In the genomic region with DNA sequence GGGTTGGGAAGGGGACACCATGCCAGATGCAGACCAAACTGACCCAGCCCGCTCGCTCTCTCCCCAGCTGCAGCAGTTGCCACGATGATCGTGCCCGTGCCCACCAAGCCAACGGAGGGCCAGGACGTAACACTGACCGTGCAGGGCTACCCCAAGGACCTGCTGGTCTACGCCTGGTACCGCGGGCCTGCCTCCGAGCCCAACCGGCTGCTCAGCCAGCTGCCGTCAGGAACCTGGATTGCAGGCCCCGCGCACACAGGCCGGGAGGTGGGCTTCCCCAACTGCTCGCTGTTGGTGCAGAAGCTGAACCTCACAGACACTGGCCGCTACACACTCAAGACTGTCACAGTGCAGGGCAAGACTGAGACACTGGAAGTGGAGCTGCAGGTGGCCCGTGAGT, we compare ENCODE assay signal across 30 cellular contexts. TPM values are rescaled to one million over a fixed set of nuclear protein-coding genes. Genes with fewer than 3 reads are reported as not detected.
A peak's percentile ranks its signal among the peaks of the same experiment; 100 is the strongest.
DNase-seq lines count a peak whose midpoint lies in the region; ATAC-seq, FAIRE-seq and TF ChIP-seq lines count a peak whose summit lies in the region.
"Had no signal": no experiment of that assay in that cellular context is flagged by ENCODE, and none has a peak within 500 bp of the region (broad histone marks: within the 10 kb centered on the region; RNA-seq: fewer than 3 reads in every experiment).

No MANE protein-coding gene starts in this region.

- H3K79me1 ChIP-seq in H1 (ENCODE audit: low read depth, low read length): no peaks in the 10 kb centered on the region
- no peaks in the 10 kb centered on the region for H3K79me1 ChIP-seq in mesenchymal stem cell (replicated peaks; ENCODE audit: low read length, poor library complexity, severe bottlenecking)

- H3K9me3 ChIP-seq in H1 (ENCODE audit: insufficient read depth in 2 of 2, low read depth in 1 of 2, low read length in 1 of 2): no peaks in the 10 kb centered on the region
- H3K9me3 ChIP-seq in mesenchymal stem cell (ENCODE audit: control insufficient read depth, low read length): no peaks in the 10 kb centered on the region
- no peaks in the 10 kb centered on the region for H3K9me3 ChIP-seq in aorta (ENCODE audit: control insufficient read depth, low read length)
- no peaks in the 10 kb centered on the region for H3K9me3 ChIP-seq in left ventricle myocardium inferior (replicated peaks)
- H3K9me3 ChIP-seq: BE2C, BLaER1 had no signal

- no peak overlapping the region for H2BK20ac ChIP-seq in H1 (ENCODE audit: low read length)

- H4K8ac ChIP-seq in H1 (ENCODE audit: extremely low read depth, insufficient read depth, low read length): no peak overlapping the region
- H4K8ac ChIP-seq in mesenchymal stem cell (ENCODE audit: low read length): no peak overlapping the region

- peaks cover 8% of the 10 kb centered on the region for H3K4me1 Mint-ChIP-seq in activated CD8-positive, alpha-beta memory T cell treated with anti-CD3 and anti-CD28 coated beads, Interleukin-2, amount 10 ng/mL, durations not matched to agents 7 days and 5 days
- H3K4me1 Mint-ChIP-seq: CD4-positive, alpha-beta memory T cell; CD4-positive, CD25-positive, alpha-beta regulatory T cell had no signal

- H2BK5ac ChIP-seq in H1 (ENCODE audit: low read depth, low read length) (no peak overlapping the region), mesenchymal stem cell (ENCODE audit: low read depth, low read length, poor library complexity, severe bottlenecking) (no peak overlapping the region)

- H2AFZ ChIP-seq in H1 (ENCODE audit: low read length) (no peak overlapping the region), mesenchymal stem cell (ENCODE audit: low read depth, low read length) (no peak overlapping the region)

- no peaks in the 10 kb centered on the region for H4K20me1 ChIP-seq in H1 (replicated peaks in 1 of 2; ENCODE audit: control insufficient read depth in 1 of 2, insufficient read depth in 2 of 2, low read length in 2 of 2)
- H4K20me1 ChIP-seq: BLaER1 had no signal

- H3K79me2 ChIP-seq in H1 (ENCODE audit: control insufficient read depth in 1 of 2, insufficient read depth in 2 of 2, low read length in 2 of 2): no peaks in the 10 kb centered on the region

- H3K27ac Mint-ChIP-seq in activated CD8-positive, alpha-beta memory T cell treated with anti-CD3 and anti-CD28 coated beads, Interleukin-2, amount 10 ng/mL, durations not matched to agents 7 days and 5 days: no peak overlapping the region
- H3K27ac Mint-ChIP-seq: CD4-positive, alpha-beta memory T cell; CD4-positive, CD25-positive, alpha-beta regulatory T cell; CD8-positive, alpha-beta memory T cell had no signal

- H3K36me3 Mint-ChIP-seq in activated CD8-positive, alpha-beta memory T cell treated with anti-CD3 and anti-CD28 coated beads, Interleukin-2, amount 10 ng/mL, durations not matched to agents 7 days and 5 days: no peaks in the 10 kb centered on the region
- H3K36me3 Mint-ChIP-seq: CD14-positive monocyte; CD4-positive, alpha-beta memory T cell; CD4-positive, CD25-positive, alpha-beta regulatory T cell; CD8-positive, alpha-beta memory T cell had no signal

- H3K4me2 ChIP-seq in H1 (ENCODE audit: insufficient read depth in 1 of 2, low read depth in 2 of 2, low read length in 2 of 2): no peak overlapping the region
- H3K4me2 ChIP-seq in mesenchymal stem cell (ENCODE audit: low read length, poor library complexity, severe bottlenecking): no peak overlapping the region
- H3K4me2 ChIP-seq: BLaER1 had no signal

- POLR2A ChIA-PET in H1 (lab: Charles Lee; ENCODE audit: partially characterized antibody): interaction anchor here (1.3 kb wide), 1 partner anchor 379 kb away, joined by 3 read pairs; no protein-coding TSS in a partner anchor

- H3K27ac ChIP-seq in H1 (ENCODE audit: low read depth, low read length): no peak overlapping the region
- H3K27ac ChIP-seq in mesenchymal stem cell (ENCODE audit: low read length, poor library complexity, severe bottlenecking): no peak overlapping the region
- H3K27ac ChIP-seq in aorta (ENCODE audit: low read depth in 1 of 2, low read length in 2 of 2): no peak overlapping the region
- H3K27ac ChIP-seq in left ventricle myocardium inferior (replicated peaks): no peak overlapping the region
- H3K27ac ChIP-seq: BLaER1 had no signal

- 0 out of 7 replicates have a peak, but pooled peaks cover 0 to 2% (median 0%) of the 10 kb centered on the region in 4 experiments for H3K27me3 ChIP-seq in H1 (replicated peaks in 1 of 4; ENCODE audit: control insufficient read depth in 3 of 4, extremely low read depth in 1 of 4, insufficient read depth in 3 of 4, low read length in 3 of 4)
- peaks cover 4 to 27% of the 10 kb centered on the region in 2 experiments for H3K27me3 ChIP-seq in mesenchymal stem cell (ENCODE audit: control insufficient read depth in 1 of 2, insufficient read depth in 1 of 2, low read length in 2 of 2)
- no peaks in the 10 kb centered on the region for H3K27me3 ChIP-seq in aorta (ENCODE audit: control insufficient read depth in 1 of 2, insufficient read depth in 2 of 2, low read length in 1 of 2)
- H3K27me3 ChIP-seq in left ventricle myocardium inferior (ENCODE audit: low read depth): no peaks in the 10 kb centered on the region
- H3K27me3 ChIP-seq: BE2C, BLaER1 had no signal

- H2AK5ac ChIP-seq in H1 (ENCODE audit: low read depth, low read length): 0 out of 2 replicates have a peak overlapping the region, but pooled peaks have one; percentile 40
- H2AK5ac ChIP-seq in mesenchymal stem cell (ENCODE audit: low read length, severe bottlenecking): no peak overlapping the region

- H2BK12ac ChIP-seq in H1 (ENCODE audit: low read depth, low read length) (0 out of 2 replicates have a peak overlapping the region, but pooled peaks have one; percentile 17), mesenchymal stem cell (ENCODE audit: low read length in 2 of 2) (no peak overlapping the region)

- H3K14ac ChIP-seq in H1 (ENCODE audit: insufficient read length) (no peak overlapping the region), mesenchymal stem cell (ENCODE audit: low read length in 2 of 2) (peak overlapping the region in 1 of 2 experiments; percentile 53)

- TF ChIP-seq POLR2A in H1 (IDR thresholded peaks at IDR 0.05; ENCODE audit: control extremely low read depth in 1 of 2, low read depth in 2 of 2, low read length in 2 of 2): no peak

- H3K4me3 Mint-ChIP-seq in activated CD8-positive, alpha-beta memory T cell treated with anti-CD3 and anti-CD28 coated beads, Interleukin-2, amount 10 ng/mL, durations not matched to agents 7 days and 5 days: no peak overlapping the region
- H3K4me3 Mint-ChIP-seq: CD14-positive monocyte; CD4-positive, alpha-beta memory T cell; CD4-positive, CD25-positive, alpha-beta regulatory T cell; CD8-positive, alpha-beta memory T cell had no signal

- no peak overlapping the region for H4K5ac ChIP-seq in H1 (ENCODE audit: insufficient read length, low read depth, low read length)

- H3K56ac ChIP-seq in H1 (replicated peaks; ENCODE audit: insufficient read length, low read depth, low read length): no peak overlapping the region

- ATAC-seq in aorta (ENCODE audit: low FRiP score): peak; percentile 19
- no peak for ATAC-seq in activated CD8-positive, alpha-beta memory T cell treated with anti-CD3 and anti-CD28 coated beads, Interleukin-2, amount 10 ng/mL, durations not matched to agents 7 days and 5 days
- ATAC-seq: GM12878 had no signal

- no peak for DNase-seq in H1 (ENCODE audit: low read depth in 1 of 2, low spot score in 2 of 2)
- DNase-seq in mesenchymal stem cell: no peak
- no peak for DNase-seq in aorta
- no peak for DNase-seq in activated CD8-positive, alpha-beta memory T cell treated with anti-CD3 and anti-CD28 coated beads, Interleukin-2, amount 10 ng/mL, durations not matched to agents 7 days and 5 days
- DNase-seq in left ventricle myocardium inferior: no peak
- DNase-seq: 8988T; ACHN; BE2C; C1 segment of cervical spinal cord; CD4-positive, alpha-beta memory T cell; CD4-positive, CD25-positive, alpha-beta regulatory T cell; CD8-positive, alpha-beta memory T cell; COR-L47; DMS 273 treated with DMSO at 0.1 percent for 48 hours; DMS153; DMS53; DMS79; DND-41; EL; GDM1 had no signal

- H3K9ac ChIP-seq in H1 (replicated peaks in 1 of 4; ENCODE audit: extremely low read depth in 1 of 4, low read depth in 3 of 4, low read length in 3 of 4): no peak overlapping the region
- H3K9ac ChIP-seq in mesenchymal stem cell (ENCODE audit: low read length): no peak overlapping the region
- H3K9ac ChIP-seq: BLaER1 had no signal

- no peak for FAIRE-seq in H1 (lab: Jason Lieb, UNC)
- FAIRE-seq: A204.1, GM12878, GM12892, GM18507 had no signal

- TF ChIP-seq RAD21 in H1 (IDR thresholded peaks at IDR 0.05 in 1 of 2, conservative IDR thresholded peaks at IDR 0.05 in 1 of 2; ENCODE audit: low read depth in 2 of 2, low read length in 2 of 2): no peak

- WGBS in H1 (ENCODE audit: extremely low coverage in 1 of 2, insufficient coverage in 1 of 2, insufficient read length in 1 of 2, insufficient replicate concordance in 2 of 2, low coverage in 1 of 2, low lambda C conversion rate in 2 of 2, missing lambda C conversion rate in 1 of 2), 2 experiments: 94% methylated on average over 14 of the region's 20 CpGs; no CpG with 5 or more reads in 1 of the 2 experiments
- 96% methylated on average over 20 of the region's 20 CpGs for WGBS in mesenchymal stem cell
- WGBS in aorta, 2 donors: 93 to 95% methylated on average over 20 of the region's 20 CpGs

- no peak overlapping the region; the same call in 1 of the 2 replicates for H2BK15ac ChIP-seq in H1 (ENCODE audit: low read length)
- no peak overlapping the region for H2BK15ac ChIP-seq in mesenchymal stem cell (ENCODE audit: low read depth, poor library complexity, severe bottlenecking)

- H3K9me3 Mint-ChIP-seq in activated CD8-positive, alpha-beta memory T cell treated with anti-CD3 and anti-CD28 coated beads, Interleukin-2, amount 10 ng/mL, durations not matched to agents 7 days and 5 days (ENCODE audit: low read depth): no peaks in the 10 kb centered on the region
- H3K9me3 Mint-ChIP-seq: CD14-positive monocyte; CD4-positive, CD25-positive, alpha-beta regulatory T cell; CD8-positive, alpha-beta memory T cell had no signal

- H3K23ac ChIP-seq in H1 (ENCODE audit: insufficient read length): no peak overlapping the region
- no peak overlapping the region for H3K23ac ChIP-seq in mesenchymal stem cell (ENCODE audit: low read length in 2 of 2)

- H3K4ac ChIP-seq in H1 (replicated peaks; ENCODE audit: insufficient read length, low read depth, low read length) (no peak overlapping the region), mesenchymal stem cell (ENCODE audit: low read depth in 1 of 2, low read length in 2 of 2) (no peak overlapping the region)

- H2BK120ac ChIP-seq in H1 (replicated peaks; ENCODE audit: low read depth, low read length): no peak overlapping the region
- no peak overlapping the region for H2BK120ac ChIP-seq in mesenchymal stem cell (ENCODE audit: low read depth, low read length)

- intact Hi-C loops in aorta (cut with DNase I) (no loop called here), left ventricle myocardium inferior (cut with micrococcal nuclease) (no loop called here)

- no peak for TF ChIP-seq EP300 in H1 (IDR thresholded peaks at IDR 0.05; ENCODE audit: borderline replicate concordance in 1 of 2, low read depth in 2 of 2, low read length in 2 of 2)

- H3K23me2 ChIP-seq in H1 (ENCODE audit: low read depth, low read length): no peaks in the 10 kb centered on the region; the same call in 1 of the 2 replicates

- H4K91ac ChIP-seq in H1 (replicated peaks; ENCODE audit: insufficient read length, low read length) (peak overlapping the region; percentile 40), mesenchymal stem cell (ENCODE audit: low read length) (peak overlapping the region; percentile 73)

- no peak overlapping the region for H3K18ac ChIP-seq in H1 (ENCODE audit: extremely low read depth, low read length)
- H3K18ac ChIP-seq in mesenchymal stem cell (ENCODE audit: low read depth in 1 of 2, low read length in 2 of 2): no peak overlapping the region

- peaks cover 14% of the 10 kb centered on the region for H3K27me3 Mint-ChIP-seq in activated CD8-positive, alpha-beta memory T cell treated with anti-CD3 and anti-CD28 coated beads, Interleukin-2, amount 10 ng/mL, durations not matched to agents 7 days and 5 days
- H3K27me3 Mint-ChIP-seq: CD4-positive, alpha-beta memory T cell; CD4-positive, CD25-positive, alpha-beta regulatory T cell had no signal

- TF ChIP-seq CTCF in H1 (IDR thresholded peaks at IDR 0.05; ENCODE audit: control extremely low read depth in 1 of 3, insufficient read depth in 1 of 3, low read depth in 1 of 3, low read length in 3 of 3): no peak
- no peak for TF ChIP-seq CTCF in left ventricle myocardium inferior (IDR thresholded peaks at IDR 0.05; ENCODE audit: borderline replicate concordance)

- H3K4me1 ChIP-seq in H1 (replicated peaks in 1 of 4; ENCODE audit: control insufficient read depth in 3 of 4, insufficient read depth in 4 of 4, low read length in 3 of 4): no peaks in the 10 kb centered on the region; a peak in 1 of 7 replicates
- no peaks in the 10 kb centered on the region for H3K4me1 ChIP-seq in mesenchymal stem cell (ENCODE audit: control insufficient read depth, insufficient read depth, low read depth, low read length)
- no peaks in the 10 kb centered on the region for H3K4me1 ChIP-seq in aorta (ENCODE audit: control insufficient read depth in 1 of 2, insufficient read depth in 2 of 2, low read length in 2 of 2)
- H3K4me1 ChIP-seq in left ventricle myocardium inferior: no peaks in the 10 kb centered on the region
- H3K4me1 ChIP-seq: BE2C had no signal

- CTCF ChIA-PET in H1 (lab: Charles Lee; ENCODE audit: partially characterized antibody): interaction anchor here (0.8 to 1.3 kb wide), 3 partner anchors 17 to 65 kb away, joined by 3 to 4 read pairs (median 3); no protein-coding TSS in a partner anchor
- CTCF ChIA-PET in activated CD8-positive, alpha-beta memory T cell treated with anti-CD3 and anti-CD28 coated beads, Interleukin-2, amount 10 ng/mL, durations not matched to agents 7 days and 5 days (lab: Charles Lee): interaction anchor here (1.3 kb wide), 1 partner anchor 16 kb away, joined by 3 read pairs; no protein-coding TSS in a partner anchor

- H3K36me3 ChIP-seq in H1 (ENCODE audit: control insufficient read depth in 2 of 4, insufficient read depth in 4 of 4, low read length in 3 of 4) (no peaks in the 10 kb centered on the region), mesenchymal stem cell (ENCODE audit: control insufficient read depth in 1 of 2, insufficient read depth in 2 of 2, low read depth in 1 of 2, low read length in 2 of 2) (no peaks in the 10 kb centered on the region), aorta (ENCODE audit: control insufficient read depth in 1 of 2, insufficient read depth in 2 of 2, low read length in 1 of 2) (no peaks in the 10 kb centered on the region), left ventricle myocardium inferior (no peaks in the 10 kb centered on the region)
- H3K36me3 ChIP-seq: BE2C, BLaER1 had no signal

- H3K4me3 ChIP-seq in H1 (ENCODE audit: extremely low read depth in 1 of 4, insufficient read depth in 2 of 4, low read depth in 3 of 4, low read length in 4 of 4): no peak overlapping the region
- H3K4me3 ChIP-seq in mesenchymal stem cell (ENCODE audit: insufficient read depth in 1 of 2, low read depth in 1 of 2, low read length in 2 of 2): no peak overlapping the region
- no peak overlapping the region for H3K4me3 ChIP-seq in aorta (ENCODE audit: low read length in 2 of 2)
- no peak overlapping the region for H3K4me3 ChIP-seq in left ventricle myocardium inferior
- H3K4me3 ChIP-seq: BLaER1, GM12878 had no signal

RNA-seq across cellular contexts. Expression of a gene that starts 8.8 kb away (rescaled TPM):
- not detected in 2 replicates for total RNA-seq in H1 (2021; fragmentation: NEBNext Ultra II Directional; extraction: Animal tissue kit (Norgen Biotek cat#: 25700))
- polyA plus RNA-seq in H1 (2011; rRNA removed) (not detected in 2 replicates), aorta (not detected)
- not detected for polyA plus RNA-seq in H1 (2011; cell fraction: cytosol; rRNA removed)
- polyA plus RNA-seq in H1 (2011; cell fraction: nucleus; rRNA removed): not detected
- not detected in 4 replicates for polyA plus RNA-seq in H1 (2012, experiment 1 of 2)
- polyA plus RNA-seq in H1 (2012, experiment 2 of 2): not detected
- polyA plus RNA-seq in H1 (2013, experiment 1 of 2): not detected
- polyA plus RNA-seq in H1 (2013, experiment 2 of 2): not detected
- not detected in 2 replicates for polyA minus RNA-seq in H1 (2011; rRNA and poly(A)+ RNA removed)
- polyA minus RNA-seq in H1 (2011; cell fraction: cytosol; rRNA and poly(A)+ RNA removed): not detected
- polyA minus RNA-seq in H1 (2011; cell fraction: nucleus; rRNA and poly(A)+ RNA removed): not detected
- polyA plus RNA-seq in mesenchymal stem cell (2013, experiment 1 of 2): not detected
- not detected for polyA plus RNA-seq in mesenchymal stem cell (2013, experiment 2 of 2)
- total RNA-seq in aorta (under 1 TPM in 1 of 2 donors, not detected in 1; 0.36 TPM), left ventricle myocardium inferior (not detected)
- not detected for total RNA-seq in activated CD8-positive, alpha-beta memory T cell treated with anti-CD3 and anti-CD28 coated beads, Interleukin-2, amount 10 ng/mL, durations not matched to agents 7 days and 5 days
- total RNA-seq: A673; CD4-positive, alpha-beta memory T cell; CD4-positive, CD25-positive, alpha-beta regulatory T cell; CD8-positive, alpha-beta memory T cell; Daoy; G401; GM12878 had no signal
- polyA plus RNA-seq: AG04450; CD14-positive monocyte; CD4-positive, alpha-beta memory T cell; CD4-positive, CD25-positive, alpha-beta regulatory T cell; CD8-positive, alpha-beta memory T cell; GM12878 had no signal

RNA-seq across cellular contexts. Expression of a gene that starts 36.5 kb away (rescaled TPM):
- total RNA-seq in H1 (2021; fragmentation: NEBNext Ultra II Directional; extraction: Animal tissue kit (Norgen Biotek cat#: 25700)): 2.7 and 3.1 TPM in 2 replicates
- 3.4 and 4.0 TPM in 2 replicates for polyA plus RNA-seq in H1 (2011; rRNA removed)
- 2.4 TPM for polyA plus RNA-seq in H1 (2011; cell fraction: cytosol; rRNA removed)
- 10.2 TPM for polyA plus RNA-seq in H1 (2011; cell fraction: nucleus; rRNA removed)
- 2.8 to 5.3 TPM (median 3.6 TPM) in 4 replicates for polyA plus RNA-seq in H1 (2012, experiment 1 of 2)
- polyA plus RNA-seq in H1 (2012, experiment 2 of 2): 1.6 TPM
- polyA plus RNA-seq in H1 (2013, experiment 1 of 2): 1.9 TPM
- polyA plus RNA-seq in H1 (2013, experiment 2 of 2): 1.6 TPM
- polyA minus RNA-seq in H1 (2011; rRNA and poly(A)+ RNA removed): 1.5 and 4.7 TPM in 2 replicates
- polyA minus RNA-seq in H1 (2011; cell fraction: cytosol; rRNA and poly(A)+ RNA removed): 2.1 TPM
- 3.5 TPM for polyA minus RNA-seq in H1 (2011; cell fraction: nucleus; rRNA and poly(A)+ RNA removed)
- polyA plus RNA-seq in mesenchymal stem cell (2013, experiment 1 of 2): 2.2 TPM
- 1.8 TPM for polyA plus RNA-seq in mesenchymal stem cell (2013, experiment 2 of 2)
- 10 to 100 TPM; 12.7 TPM for total RNA-seq in aorta
- 10 to 100 TPM in 1 of 2 donors, 1 to 10 TPM in 1; 1.8 to 18.4 TPM for polyA plus RNA-seq in aorta
- total RNA-seq in activated CD8-positive, alpha-beta memory T cell treated with anti-CD3 and anti-CD28 coated beads, Interleukin-2, amount 10 ng/mL, durations not matched to agents 7 days and 5 days: under 1 TPM in 1 of 2 experiments, not detected in 1; 0.63 TPM
- 2.2 TPM for total RNA-seq in left ventricle myocardium inferior
- total RNA-seq: CD4-positive, CD25-positive, alpha-beta regulatory T cell had no signal
- polyA plus RNA-seq: CD14-positive monocyte; CD4-positive, alpha-beta memory T cell; CD4-positive, CD25-positive, alpha-beta regulatory T cell; CD8-positive, alpha-beta memory T cell had no signal

RNA-seq across cellular contexts. Expression of a gene that starts 40.7 kb away (rescaled TPM):
- 1.7 and 2.4 TPM in 2 replicates for total RNA-seq in H1 (2021; fragmentation: NEBNext Ultra II Directional; extraction: Animal tissue kit (Norgen Biotek cat#: 25700))
- 0.88 and 3.0 TPM in 2 replicates for polyA plus RNA-seq in H1 (2011; rRNA removed)
- 1.5 TPM for polyA plus RNA-seq in H1 (2011; cell fraction: cytosol; rRNA removed)
- polyA plus RNA-seq in H1 (2011; cell fraction: nucleus; rRNA removed): 2.2 TPM
- polyA plus RNA-seq in H1 (2012, experiment 1 of 2): 1.7 to 3.7 TPM (median 2.5 TPM) in 4 replicates
- 2.0 TPM for polyA plus RNA-seq in H1 (2012, experiment 2 of 2)
- 2.5 TPM for polyA plus RNA-seq in H1 (2013, experiment 1 of 2)
- 3.0 TPM for polyA plus RNA-seq in H1 (2013, experiment 2 of 2)
- 0.24 and 0.28 TPM in 2 replicates for polyA minus RNA-seq in H1 (2011; rRNA and poly(A)+ RNA removed)
- polyA minus RNA-seq in H1 (2011; cell fraction: cytosol; rRNA and poly(A)+ RNA removed): 2.6 TPM
- 1.2 TPM for polyA minus RNA-seq in H1 (2011; cell fraction: nucleus; rRNA and poly(A)+ RNA removed)
- 48.8 TPM for polyA plus RNA-seq in mesenchymal stem cell (2013, experiment 1 of 2)
- polyA plus RNA-seq in mesenchymal stem cell (2013, experiment 2 of 2): 47.7 TPM
- total RNA-seq in aorta: 100 to 1,000 TPM in 1 of 2 donors, 10 to 100 TPM in 1; 46.4 to 102 TPM
- 10 to 100 TPM; 29.9 to 36.2 TPM for polyA plus RNA-seq in aorta
- total RNA-seq in activated CD8-positive, alpha-beta memory T cell treated with anti-CD3 and anti-CD28 coated beads, Interleukin-2, amount 10 ng/mL, durations not matched to agents 7 days and 5 days: 10 to 100 TPM; 56.3 to 60.3 TPM
- 15.0 TPM for total RNA-seq in left ventricle myocardium inferior
